8 cellular contexts compared by ENCODE assay signal in the genomic region with DNA sequence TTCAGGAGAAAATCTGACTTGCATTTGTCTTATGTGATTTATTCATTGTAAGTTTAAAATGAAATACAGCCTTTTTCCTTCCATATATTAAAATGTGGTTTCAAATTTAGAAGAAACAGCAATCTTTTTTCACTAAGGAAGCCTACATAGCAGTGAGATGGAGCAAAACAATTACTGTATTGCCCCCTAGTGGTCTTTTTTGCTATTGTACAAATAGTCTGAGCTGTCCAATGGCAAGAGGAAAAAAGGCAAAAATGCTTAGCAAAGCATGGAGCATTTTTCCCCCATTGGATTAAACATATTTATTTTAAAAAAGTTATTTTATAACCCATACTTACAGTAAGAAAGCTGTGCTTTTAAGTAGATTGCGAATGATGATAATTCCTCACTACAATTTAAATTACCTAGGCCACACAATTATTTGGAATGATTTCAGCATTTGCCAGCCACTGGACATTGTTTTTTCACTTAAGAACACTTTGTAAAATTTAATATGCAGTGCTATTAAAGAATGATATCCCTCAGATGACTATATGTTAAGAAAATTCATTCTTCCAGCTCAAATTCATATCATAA.
DNase-seq lines count a peak whose midpoint lies in the region; ATAC-seq and TF ChIP-seq lines count a peak whose summit lies in the region.

No MANE protein-coding gene starts in this region.

- H4K20me1 ChIP-seq in MM.1S (ENCODE audit: insufficient read depth, low read length), result no peaks in the 10 kb centered on the region

- no peaks in the 10 kb centered on the region for H3F3A ChIP-seq in MM.1S (ENCODE audit: insufficient read depth, low read length)

- no peaks in the 10 kb centered on the region for H3K36me3 Mint-ChIP-seq in natural killer cell

- H3K27ac ChIP-seq in AG04450 (ENCODE audit: low read depth, low read length), result no peak overlapping the region
- H3K27ac ChIP-seq in MM.1S (ENCODE audit: low read length), result no peak overlapping the region
- no peak overlapping the region for H3K27ac ChIP-seq in epithelial cell of prostate

- POLR2A ChIA-PET in AG04450 (lab: Yijun Ruan, JAX), result interaction anchor here (1.0 kb wide), 2 partner anchors 25 to 119 kb away, joined by 3 to 5 read pairs; partner anchors contain the start of gene CPED1

- H3K79me2 ChIP-seq in MM.1S (ENCODE audit: low read length), result no peaks in the 10 kb centered on the region

- H3K4me3 ChIP-seq in AG04450 (ENCODE audit: low read depth, low read length), result no peak overlapping the region
- no peak overlapping the region for H3K4me3 ChIP-seq in MM.1S (ENCODE audit: low read length)

- no peaks in the 10 kb centered on the region for H3K9me3 Mint-ChIP-seq in natural killer cell

- no peaks in the 10 kb centered on the region for H3K9me2 ChIP-seq in MM.1S (replicated peaks; ENCODE audit: insufficient read depth, low read length)

- H3K9ac ChIP-seq in MM.1S (ENCODE audit: low read length), result no peak overlapping the region

- no peak overlapping the region for H2AFZ ChIP-seq in MM.1S (ENCODE audit: low read length)

- DNase-seq in AG04450 (ENCODE audit: low read depth, low spot score), result no peak
- peak; percentile 74 for DNase-seq in MM.1S
- peak; percentile 19 for DNase-seq in SHP77 treated with DMSO at 0.1 percent for 48 hours (lab: John Stamatoyannopoulos, UW)
- peak; percentile 10 for DNase-seq in epithelial cell of prostate (ENCODE audit: low read depth, low spot score)
- no peak for DNase-seq in natural killer cell
- DNase-seq in activated T-cell treated with anti-CD3 and anti-CD28 coated beads for 4 hours, result no peak

- no peaks in the 10 kb centered on the region for H3K4me1 Mint-ChIP-seq in natural killer cell

- TF ChIP-seq CTCF in AG04450 (IDR thresholded peaks at IDR 0.05; ENCODE audit: low read depth, low read length) (peak; percentile 78), GM12874 (IDR thresholded peaks at IDR 0.05; ENCODE audit: insufficient read depth, low read depth, low read length) (peak; percentile 62), MM.1S (IDR thresholded peaks at IDR 0.05; ENCODE audit: low read length) (peak; percentile 91), natural killer cell (IDR thresholded peaks at IDR 0.05) (peak; percentile 90)

- H3K36me3 ChIP-seq in MM.1S (replicated peaks; ENCODE audit: insufficient read depth, low read length), result no peaks in the 10 kb centered on the region

- H3K4me2 ChIP-seq in MM.1S (ENCODE audit: low read depth, low read length), result no peak overlapping the region

- H3K9me3 ChIP-seq in AG04450 (ENCODE audit: control insufficient read depth, insufficient read depth, low read length), result no peaks in the 10 kb centered on the region
- no peaks in the 10 kb centered on the region for H3K9me3 ChIP-seq in MM.1S (replicated peaks; ENCODE audit: insufficient read depth, low read length)

- no peaks in the 10 kb centered on the region for H3K4me1 ChIP-seq in MM.1S (ENCODE audit: low read length)

- intact Hi-C loops in natural killer cell (cut with micrococcal nuclease), result loop anchor here (1.0 to 5.0 kb wide), 2 partner anchors 121 to 301 kb away; no protein-coding TSS in a partner anchor

- CTCF ChIA-PET in AG04450 (lab: Charles Lee), result interaction anchor here (0.5 to 6.6 kb wide), 69 partner anchors 8 to 439 kb away, joined by 3 to 113 read pairs (median 4); partner anchors contain the start of genes CPED1, FAM3C and ING3

- no peaks in the 10 kb centered on the region for H3K27me3 ChIP-seq in AG04450 (ENCODE audit: control insufficient read depth, insufficient read depth, low read length)
- no peaks in the 10 kb centered on the region for H3K27me3 ChIP-seq in MM.1S (replicated peaks; ENCODE audit: insufficient read depth, low read length)

- H3K27me3 Mint-ChIP-seq in natural killer cell (ENCODE audit: low read depth in 2 of 2), result no peaks in the 10 kb centered on the region

- H3K4me3 Mint-ChIP-seq in natural killer cell, result no peak overlapping the region

- no peak overlapping the region for H3K27ac Mint-ChIP-seq in natural killer cell

- ATAC-seq in HG02571 (IDR thresholded peaks at IDR 0.05; ENCODE audit: unreplicated experiment), result peak; percentile 93
- peak in 2 of 3 donors; percentile 72 to 82 for ATAC-seq in natural killer cell

Comparison
In these comparisons a context has a peak if more than half of its experiments do, and no peak if none do; other contexts are left out.
1. DNase-seq: peak in MM.1S (single experiment), SHP77 treated with DMSO at 0.1 percent for 48 hours (single experiment) and epithelial cell of prostate (single experiment); none in AG04450 (single experiment), natural killer cell (single experiment) and activated T-cell treated with anti-CD3 and anti-CD28 coated beads for 4 hours (single experiment).
2. Peak in every context shown above with its lines, with median percentiles within 50 percentile points of each other: CTCF ChIP-seq.